17 cellular contexts compared by ENCODE assay signal in the genomic region with DNA sequence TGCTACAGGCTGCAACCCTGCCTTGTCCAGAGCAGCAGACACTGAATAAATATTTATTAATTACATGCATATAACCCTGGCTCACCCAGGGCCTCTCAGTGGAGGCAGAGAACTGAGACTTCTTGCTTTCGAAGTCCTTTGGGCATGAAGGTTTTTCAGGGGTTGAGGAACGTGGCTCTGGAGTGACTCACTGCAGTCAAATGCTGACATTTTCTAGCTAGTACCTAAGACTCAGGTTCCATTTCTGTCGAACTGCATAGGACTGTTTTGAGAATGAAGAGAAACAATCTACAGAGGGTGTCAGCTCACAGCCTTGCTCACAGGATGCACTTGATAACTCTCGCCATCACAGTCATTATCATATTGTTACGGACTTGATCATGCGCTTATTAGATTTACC.
A peak's percentile ranks its signal among the peaks of the same experiment; 100 is the strongest.
DNase-seq lines count a peak whose midpoint lies in the region; ATAC-seq and TF ChIP-seq lines count a peak whose summit lies in the region.
"Had no signal": no experiment of that assay in that cellular context is flagged by ENCODE, and none has a peak within 500 bp of the region (broad histone marks: within the 10 kb centered on the region; RNA-seq: fewer than 3 reads in every experiment).

No MANE protein-coding gene starts in this region.

- no TSS peak for BruUV-seq in mammary epithelial cell (replicated peaks; lab: Mats Ljungman, UMichigan)

- no peaks in the 10 kb centered on the region for H3K27me3 Mint-ChIP-seq in CD8-positive, alpha-beta T cell (ENCODE audit: low read depth)

- H3K4me2 ChIP-seq in mammary epithelial cell (ENCODE audit: insufficient read depth, low read depth, low read length), result no peak overlapping the region

- H3K9me3 ChIP-seq in RWPE2 (ENCODE audit: severe bottlenecking), result no peaks in the 10 kb centered on the region
- H3K9me3 ChIP-seq in mammary epithelial cell (replicated peaks; ENCODE audit: insufficient read depth, low read length), result no peaks in the 10 kb centered on the region
- no peaks in the 10 kb centered on the region for H3K9me3 ChIP-seq in sigmoid colon
- no peaks in the 10 kb centered on the region for H3K9me3 ChIP-seq in CD8-positive, alpha-beta T cell (ENCODE audit: low read length)
- H3K9me3 ChIP-seq in esophagus muscularis mucosa, result no peaks in the 10 kb centered on the region
- H3K9me3 ChIP-seq: Caco-2 had no signal

- dilution Hi-C loops in mammary epithelial cell (cut with HindIII; ENCODE audit: low sequenced_read_pairs), result no loop called here

- TF ChIP-seq EP300 in sigmoid colon (IDR thresholded peaks at IDR 0.05) (no peak), esophagus muscularis mucosa (IDR thresholded peaks at IDR 0.05) (no peak)

- H3K79me2 ChIP-seq in mammary epithelial cell (ENCODE audit: insufficient read depth, low read length), result peaks cover 43% of the 10 kb centered on the region

- H3K4me3 ChIP-seq in RWPE2 (ENCODE audit: severe bottlenecking) (no peak overlapping the region), mammary epithelial cell (replicated peaks in 1 of 3; ENCODE audit: insufficient read depth in 1 of 3, low read depth in 2 of 3, low read length in 3 of 3) (no peak overlapping the region), sigmoid colon (no peak overlapping the region), esophagus muscularis mucosa (no peak overlapping the region)
- no peak overlapping the region for H3K4me3 ChIP-seq in CD8-positive, alpha-beta T cell (ENCODE audit: low read depth, low read length)

- TF ChIP-seq POLR2A in sigmoid colon (IDR thresholded peaks at IDR 0.05), result no peak
- TF ChIP-seq POLR2A in esophagus muscularis mucosa (IDR thresholded peaks at IDR 0.05; ENCODE audit: low read depth), result no peak

- CTCF ChIA-PET in mammary epithelial cell (lab: Charles Lee; ENCODE audit: low non-redundant PET), result no interaction called here
- CTCF ChIA-PET in CD8-positive, alpha-beta T cell (lab: Charles Lee), result no interaction called here

- intact Hi-C loops in mammary epithelial cell (cut with micrococcal nuclease) (no loop called here), sigmoid colon (cut with DNase I) (no loop called here), esophagus muscularis mucosa (cut with DNase I) (no loop called here)
- intact Hi-C loops in CD8-positive, alpha-beta T cell (cut with DNase I, micrococcal nuclease), result no loop called here

- peak overlapping the region; percentile 85; the same call in 1 of the 2 replicates for H3K27ac ChIP-seq in C4-2B
- peak overlapping the region; percentile 98 for H3K27ac ChIP-seq in RWPE2 (ENCODE audit: poor library complexity, severe bottlenecking)
- peak overlapping the region; percentile 19 for H3K27ac ChIP-seq in mammary epithelial cell (ENCODE audit: insufficient read depth, low read depth, low read length)
- peak overlapping the region in 1 of 4 donors; percentile 46 for H3K27ac ChIP-seq in sigmoid colon
- H3K27ac ChIP-seq in CD8-positive, alpha-beta T cell (ENCODE audit: low read depth, low read length), result no peak overlapping the region
- no peak overlapping the region for H3K27ac ChIP-seq in esophagus muscularis mucosa (replicated peaks in 1 of 4)

- 0 out of 3 replicates have a peak, but pooled peaks have one; percentile 5 for ATAC-seq in RWPE2 (ENCODE audit: low read depth)
- ATAC-seq in CD8-positive, alpha-beta T cell, result no peak
- ATAC-seq: HepG2 had no signal

- H3K36me3 ChIP-seq in RWPE2 (ENCODE audit: low read depth) (peaks cover 63% of the 10 kb centered on the region), mammary epithelial cell (ENCODE audit: insufficient read depth, low read length) (peaks cover 26% of the 10 kb centered on the region), sigmoid colon (peaks cover 0 to 46% (median 12%) of the 10 kb centered on the region in 4 donors), esophagus muscularis mucosa (peaks cover 13 to 66% (median 52%) of the 10 kb centered on the region in 4 donors)
- H3K36me3 ChIP-seq in CD8-positive, alpha-beta T cell (ENCODE audit: insufficient read depth, low read length), result no peaks in the 10 kb centered on the region

- H3K9ac ChIP-seq in mammary epithelial cell (ENCODE audit: insufficient read depth, low read length), result no peak overlapping the region

- POLR2A ChIA-PET in CD8-positive, alpha-beta T cell (lab: Charles Lee), result no interaction called here

- H3K27me3 ChIP-seq in RWPE2 (ENCODE audit: insufficient read depth, poor library complexity, severe bottlenecking), result no peaks in the 10 kb centered on the region
- H3K27me3 ChIP-seq in mammary epithelial cell (ENCODE audit: insufficient read depth, low read length), result no peaks in the 10 kb centered on the region
- no peaks in the 10 kb centered on the region for H3K27me3 ChIP-seq in sigmoid colon
- H3K27me3 ChIP-seq in CD8-positive, alpha-beta T cell (ENCODE audit: insufficient read depth, low read length), result no peaks in the 10 kb centered on the region
- no peaks in the 10 kb centered on the region for H3K27me3 ChIP-seq in esophagus muscularis mucosa

- DNase-seq in RWPE2 (ENCODE audit: low spot score), result no peak
- no peak for DNase-seq in mammary epithelial cell
- peak; percentile 25 for DNase-seq in sigmoid colon
- DNase-seq in CD8-positive, alpha-beta T cell, result no peak
- no peak for DNase-seq in esophagus muscularis mucosa (ENCODE audit: extremely low spot score)
- DNase-seq in stimulated activated CD4-positive, alpha-beta T cell treated with anti-CD3 and anti-CD28 coated beads, Interleukin-12 subunit alpha, Interleukin-12 subunit beta, amount 100 ng/mL, for 4 hours, result no peak
- no peak for DNase-seq in stimulated activated CD4-positive, alpha-beta T cell treated with anti-CD3 and anti-CD28 coated beads, Interleukin-2, amount 100 ng/mL, for 48 hours
- DNase-seq: AML-193, Caco-2, DMS153, Kasumi-1, NCI-H1105, NCI-H1694, NCI-H446, NCI-H69 had no signal

- H4K20me1 ChIP-seq in mammary epithelial cell (ENCODE audit: insufficient read depth, low read length), result no peaks in the 10 kb centered on the region

- H3K9me3 Mint-ChIP-seq in CD8-positive, alpha-beta T cell, result no peaks in the 10 kb centered on the region

- H3K4me3 Mint-ChIP-seq in CD8-positive, alpha-beta T cell, result no peak overlapping the region

- no peak overlapping the region for H3K27ac Mint-ChIP-seq in CD8-positive, alpha-beta T cell

- no peaks in the 10 kb centered on the region for H3K36me3 Mint-ChIP-seq in CD8-positive, alpha-beta T cell

- TF ChIP-seq CTCF in C4-2B (conservative IDR thresholded peaks at IDR 0.05), result no peak
- no peak for TF ChIP-seq CTCF in RWPE2 (IDR thresholded peaks at IDR 0.05; ENCODE audit: poor library complexity, severe bottlenecking)
- TF ChIP-seq CTCF in mammary epithelial cell (conservative IDR thresholded peaks at IDR 0.05 in 1 of 2, IDR thresholded peaks at IDR 0.05 in 1 of 2; ENCODE audit: extremely low read depth in 1 of 2, insufficient read depth in 1 of 2, low read depth in 1 of 2, low read length in 2 of 2), result no peak
- no peak for TF ChIP-seq CTCF in sigmoid colon (IDR thresholded peaks at IDR 0.05)
- TF ChIP-seq CTCF in CD8-positive, alpha-beta T cell (IDR thresholded peaks at IDR 0.05), result no peak
- no peak for TF ChIP-seq CTCF in esophagus muscularis mucosa (IDR thresholded peaks at IDR 0.05)

- no peak overlapping the region for H2AFZ ChIP-seq in mammary epithelial cell (ENCODE audit: low read depth, low read length)

- 76% methylated on average over 6 of the region's 6 CpGs for WGBS in mammary epithelial cell (ENCODE audit: low coverage, missing lambda C conversion rate)
- 89 to 90% methylated on average over 6 of the region's 6 CpGs for WGBS in sigmoid colon, 2 donors
- WGBS in esophagus muscularis mucosa, result 82% methylated on average over 6 of the region's 6 CpGs

- H3K4me1 Mint-ChIP-seq in CD8-positive, alpha-beta T cell (ENCODE audit: low read depth), result no peaks in the 10 kb centered on the region

- in situ Hi-C loops in mammary epithelial cell (cut with MboI; ENCODE audit: low sequenced_read_pairs in 2 of 2), result no loop called here

- H3K4me1 ChIP-seq in RWPE2 (ENCODE audit: insufficient read depth, poor library complexity, severe bottlenecking), result peaks cover 36% of the 10 kb centered on the region
- H3K4me1 ChIP-seq in mammary epithelial cell (ENCODE audit: insufficient read depth, low read length), result peaks cover 48% of the 10 kb centered on the region
- H3K4me1 ChIP-seq in sigmoid colon, result peaks cover 0 to 10% (median 5%) of the 10 kb centered on the region in 4 donors
- no peaks in the 10 kb centered on the region for H3K4me1 ChIP-seq in CD8-positive, alpha-beta T cell (ENCODE audit: insufficient read depth, low read length)
- H3K4me1 ChIP-seq in esophagus muscularis mucosa, result peaks cover 8 to 18% (median 16%) of the 10 kb centered on the region in 4 donors

Comparison
In these comparisons a context has a peak if more than half of its experiments do, and no peak if none do; other contexts are left out.
1. H3K27ac ChIP-seq: peak in C4-2B (single experiment), RWPE2 (single experiment) and mammary epithelial cell (single experiment); none in CD8-positive, alpha-beta T cell (single experiment) and esophagus muscularis mucosa (0 of 4).